ENCODE assay signal across 14 cellular contexts in genomic region chrX:40832723-40833122, GRCh38.
DNase-seq lines count a peak whose midpoint lies in the region; ATAC-seq, FAIRE-seq and TF ChIP-seq lines count a peak whose summit lies in the region.
"Had no signal": no experiment of that assay in that cellular context is flagged by ENCODE, and none has a peak within 500 bp of the region (broad histone marks: within the 10 kb centered on the region; RNA-seq: fewer than 3 reads in every experiment).

No MANE protein-coding gene starts in this region.

- H3K14ac ChIP-seq in H9 (ENCODE audit: insufficient read depth, low read length): no peak overlapping the region

- H3K27me3 Mint-ChIP-seq in H9 (ENCODE audit: low read depth) (peaks cover 4% of the 10 kb centered on the region), chondrocyte (ENCODE audit: low read depth) (no peaks in the 10 kb centered on the region)

- DNase-seq in D721Med (ENCODE audit: insufficient read length, low spot score) (peak; percentile 65), H9 (peak; percentile 48), chondrocyte (ENCODE audit: low spot score) (peak; percentile 88), SW480 (ENCODE audit: low spot score) (no peak)
- DNase-seq in stimulated activated effector memory CD8-positive, alpha-beta T cell treated with anti-CD3 and anti-CD28 coated beads, Interleukin-12 subunit alpha, Interleukin-12 subunit beta, amount 100 ng/mL, for 72 hours (ENCODE audit: low spot score in 2 of 2): no peak
- DNase-seq: Caco-2; CD8-positive, alpha-beta memory T cell; DMS79 had no signal

- no peak overlapping the region for H2AK5ac ChIP-seq in H9 (ENCODE audit: insufficient read length, low read length)

- no peak overlapping the region for H3K9ac ChIP-seq in H9 (ENCODE audit: extremely low read depth, insufficient read length, low read length)

- no peak overlapping the region for H2BK15ac ChIP-seq in H9 (ENCODE audit: low read depth, low read length)

- H4K8ac ChIP-seq in H9 (replicated peaks; ENCODE audit: insufficient read length, low read depth, low read length): no peak overlapping the region

- H3K79me1 ChIP-seq in H9 (ENCODE audit: insufficient read depth, low read depth, low read length, poor library complexity, severe bottlenecking): no peaks in the 10 kb centered on the region

- H3K56ac ChIP-seq in H9 (ENCODE audit: insufficient read length, low read depth, low read length): no peak overlapping the region

- peaks cover 54 to 70% of the 10 kb centered on the region in 2 experiments for H3K9me3 Mint-ChIP-seq in H9
- peaks cover 13% of the 10 kb centered on the region for H3K9me3 Mint-ChIP-seq in chondrocyte (ENCODE audit: low read depth)
- H3K9me3 Mint-ChIP-seq in stimulated activated effector memory CD8-positive, alpha-beta T cell treated with anti-CD3 and anti-CD28 coated beads, Interleukin-12 subunit alpha, Interleukin-12 subunit beta, amount 100 ng/mL, for 72 hours: no peaks in the 10 kb centered on the region
- H3K9me3 Mint-ChIP-seq: CD8-positive, alpha-beta memory T cell; IgD-negative memory B cell had no signal

- H3K36me3 Mint-ChIP-seq in H9 (ENCODE audit: insufficient read depth in 1 of 3, low read depth in 3 of 3) (peaks cover 6 to 31% (median 22%) of the 10 kb centered on the region in 3 experiments; a peak in 6 of 7 replicates), chondrocyte (ENCODE audit: low read depth) (peaks cover 1% of the 10 kb centered on the region)
- H3K36me3 Mint-ChIP-seq in stimulated activated effector memory CD8-positive, alpha-beta T cell treated with anti-CD3 and anti-CD28 coated beads, Interleukin-12 subunit alpha, Interleukin-12 subunit beta, amount 100 ng/mL, for 72 hours: no peaks in the 10 kb centered on the region
- H3K36me3 Mint-ChIP-seq: CD8-positive, alpha-beta memory T cell; IgD-negative memory B cell had no signal

- TF ChIP-seq CTCF in D721Med (IDR thresholded peaks at IDR 0.05; ENCODE audit: insufficient read depth, missing control alignments): no peak
- no peak for TF ChIP-seq CTCF in H9 (conservative IDR thresholded peaks at IDR 0.05)
- no peak for TF ChIP-seq CTCF in chondrocyte (IDR thresholded peaks at IDR 0.05)

- H2BK5ac ChIP-seq in H9 (ENCODE audit: insufficient read length, low read length): no peak overlapping the region

- H3K27me3 ChIP-seq in H9 (ENCODE audit: insufficient read depth, low read length): no peaks in the 10 kb centered on the region

- H3K4ac ChIP-seq in H9 (ENCODE audit: low read depth, low read length): no peak overlapping the region

- H4K5ac ChIP-seq in H9 (ENCODE audit: insufficient read length, low read depth, low read length): no peak overlapping the region

- WGBS in H9 (ENCODE audit: extremely low coverage, insufficient read length, low lambda C conversion rate): no CpG with 5 or more reads among the region's 39 CpGs

- no peak overlapping the region for H4K91ac ChIP-seq in H9 (ENCODE audit: insufficient read length, low read depth, low read length)

- no peak overlapping the region for H3K23ac ChIP-seq in H9 (ENCODE audit: insufficient read length, low read depth, low read length)

- no peak overlapping the region for H2AFZ ChIP-seq in H9 (ENCODE audit: low read length)

- H3K4me1 Mint-ChIP-seq in H9: peaks cover 6 to 14% of the 10 kb centered on the region in 2 experiments; a peak in 2 of 4 replicates
- no peaks in the 10 kb centered on the region for H3K4me1 Mint-ChIP-seq in chondrocyte (ENCODE audit: low read depth)
- H3K4me1 Mint-ChIP-seq in stimulated activated effector memory CD8-positive, alpha-beta T cell treated with anti-CD3 and anti-CD28 coated beads, Interleukin-12 subunit alpha, Interleukin-12 subunit beta, amount 100 ng/mL, for 72 hours: no peaks in the 10 kb centered on the region
- H3K4me1 Mint-ChIP-seq: CD8-positive, alpha-beta memory T cell; IgD-negative memory B cell had no signal

- no peaks in the 10 kb centered on the region for H4K20me1 ChIP-seq in H9 (ENCODE audit: control insufficient read depth, insufficient read depth, insufficient read length)

- no peak overlapping the region for H2BK12ac ChIP-seq in H9 (ENCODE audit: insufficient read length, low read depth, low read length)

- no peak for FAIRE-seq in D721Med (lab: Jason Lieb, UNC)
- FAIRE-seq: A549, GM12878 had no signal

- no peak overlapping the region for H3K27ac ChIP-seq in H9 (ENCODE audit: insufficient read length, low read depth, low read length)
- H3K27ac ChIP-seq: A549 had no signal

- ATAC-seq in stimulated activated effector memory CD8-positive, alpha-beta T cell treated with anti-CD3 and anti-CD28 coated beads, Interleukin-12 subunit alpha, Interleukin-12 subunit beta, amount 100 ng/mL, for 72 hours: no peak
- no peak for ATAC-seq in GM19035 (IDR thresholded peaks at IDR 0.05; ENCODE audit: unreplicated experiment)
- no peak for ATAC-seq in GM18498 (IDR thresholded peaks at IDR 0.05; ENCODE audit: unreplicated experiment)
- ATAC-seq: A549, GM12878 had no signal

- H3K4me2 ChIP-seq in H9 (ENCODE audit: insufficient read depth, insufficient read length, low read length): no peak overlapping the region
- H3K4me2 ChIP-seq: A549 had no signal

- H2BK20ac ChIP-seq in H9 (ENCODE audit: low read depth, low read length, poor library complexity, severe bottlenecking): no peak overlapping the region

- no peak overlapping the region for H3K18ac ChIP-seq in H9 (ENCODE audit: insufficient read length, low read depth, low read length)

- H3K79me2 ChIP-seq in H9 (ENCODE audit: insufficient read depth, low read length): no peaks in the 10 kb centered on the region

- no peak overlapping the region for H3K4me3 Mint-ChIP-seq in H9
- H3K4me3 Mint-ChIP-seq in chondrocyte (ENCODE audit: unreplicated experiment): no peak overlapping the region
- peak overlapping the region; percentile 31 for H3K4me3 Mint-ChIP-seq in stimulated activated effector memory CD8-positive, alpha-beta T cell treated with anti-CD3 and anti-CD28 coated beads, Interleukin-12 subunit alpha, Interleukin-12 subunit beta, amount 100 ng/mL, for 72 hours

- H3K27ac Mint-ChIP-seq in H9: no peak overlapping the region
- no peak overlapping the region for H3K27ac Mint-ChIP-seq in chondrocyte (ENCODE audit: unreplicated experiment)
- H3K27ac Mint-ChIP-seq in stimulated activated effector memory CD8-positive, alpha-beta T cell treated with anti-CD3 and anti-CD28 coated beads, Interleukin-12 subunit alpha, Interleukin-12 subunit beta, amount 100 ng/mL, for 72 hours: no peak overlapping the region
- H3K27ac Mint-ChIP-seq: CD8-positive, alpha-beta memory T cell; IgD-negative memory B cell had no signal

- no peak overlapping the region for H3T11ph ChIP-seq in H9 (ENCODE audit: low read length)

- H3K23me2 ChIP-seq in H9 (ENCODE audit: insufficient read length, low read depth, low read length, poor library complexity, severe bottlenecking): no peaks in the 10 kb centered on the region

- no peak overlapping the region for H2BK120ac ChIP-seq in H9 (ENCODE audit: low read depth, low read length, poor library complexity, severe bottlenecking)

- H3K4me1 ChIP-seq in H9 (ENCODE audit: insufficient read depth, low read length): no peaks in the 10 kb centered on the region
- H3K4me1 ChIP-seq: A549, Caco-2, HAP-1 had no signal

- H3K9me3 ChIP-seq in H9 (ENCODE audit: control insufficient read depth, low read depth, low read length): no peaks in the 10 kb centered on the region
- H3K9me3 ChIP-seq: A549, Caco-2, HAP-1 had no signal

Comparison
In these comparisons a context has a peak if more than half of its experiments do, and no peak if none do; other contexts are left out.
1. DNase-seq: peak in D721Med (single experiment), H9 (single experiment) and chondrocyte (single experiment); none in stimulated activated effector memory CD8-positive, alpha-beta T cell treated with anti-CD3 and anti-CD28 coated beads, Interleukin-12 subunit alpha, Interleukin-12 subunit beta, amount 100 ng/mL, for 72 hours (0 of 2) and SW480 (single experiment).